In the genomic region with DNA sequence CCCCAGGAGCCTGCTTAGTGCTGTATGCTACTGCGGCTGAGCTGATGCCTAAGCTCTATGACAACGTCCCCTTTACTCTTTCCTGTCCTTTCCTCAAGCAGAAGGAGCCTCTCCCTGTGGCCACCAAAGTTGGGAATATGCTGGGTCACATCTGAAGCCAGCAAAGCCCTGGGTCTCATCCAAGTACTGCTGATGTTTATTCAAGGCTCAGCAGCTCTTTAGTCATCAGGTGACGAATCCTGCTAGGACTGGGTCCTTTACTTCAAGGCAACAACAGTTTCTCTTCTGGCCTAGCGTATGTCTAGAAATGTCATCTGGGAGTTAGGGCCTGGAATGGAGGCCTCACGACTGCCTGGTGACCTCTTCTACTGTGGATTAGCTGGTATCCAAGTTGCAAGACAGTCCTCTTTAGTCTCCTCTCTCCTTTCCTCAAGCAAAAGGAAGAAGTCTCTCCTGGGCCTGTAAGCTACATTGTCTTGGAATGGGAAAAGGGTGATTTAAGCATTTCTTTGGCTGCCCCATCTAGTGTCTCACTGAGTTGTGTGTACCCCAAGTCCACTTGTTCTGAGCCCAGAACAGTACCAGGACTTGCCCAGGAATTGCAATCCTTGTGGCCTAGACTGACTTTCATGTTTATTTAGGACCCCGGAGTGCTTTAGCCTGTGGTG, we compare ENCODE assay signal across 13 cellular contexts.
DNase-seq lines count a peak whose midpoint lies in the region; ATAC-seq, FAIRE-seq and TF ChIP-seq lines count a peak whose summit lies in the region.
"Had no signal": no experiment of that assay in that cellular context is flagged by ENCODE, and none has a peak within 500 bp of the region (broad histone marks: within the 10 kb centered on the region; RNA-seq: fewer than 3 reads in every experiment).

No MANE protein-coding gene starts in this region.

- TF ChIP-seq CTCF in A549 (IDR thresholded peaks at IDR 0.05) (no peak), cardiac fibroblast (IDR thresholded peaks at IDR 0.05; ENCODE audit: low read depth, low read length) (no peak), HepG2 (CRISPR knock-in tag; IDR thresholded peaks at IDR 0.05) (no peak), left ventricle myocardium inferior (IDR thresholded peaks at IDR 0.05; ENCODE audit: borderline replicate concordance) (no peak), neural progenitor cell (IDR thresholded peaks at IDR 0.05) (no peak)

- WGBS in A549 (ENCODE audit: missing lambda C conversion rate), result 29% methylated on average over 6 of the region's 6 CpGs
- 37% methylated on average over 5 of the region's 6 CpGs for WGBS in HepG2 (ENCODE audit: low lambda C conversion rate)

- H3K4me2 ChIP-seq in A549 (peak overlapping the region; percentile 56), HepG2 (ENCODE audit: low read depth, low read length) (no peak overlapping the region), neural progenitor cell (no peak overlapping the region)

- in situ Hi-C loops in HepG2 (cut with HindIII; ENCODE audit: extremely low pct_ligation_motif_present, low pct_unique_long_range_greater_than_20kb), result no loop called here

- TF ChIP-seq POLR2A in A549 (IDR thresholded peaks at IDR 0.05; ENCODE audit: low read length) (no peak), HepG2 (IDR thresholded peaks at IDR 0.05; ENCODE audit: insufficient read depth in 1 of 2, low read depth in 2 of 2, low read length in 2 of 2) (no peak)

- peaks cover 18% of the 10 kb centered on the region for H3K4me1 ChIP-seq in A549
- H3K4me1 ChIP-seq in HepG2 (ENCODE audit: insufficient read depth, low read length), result no peaks in the 10 kb centered on the region
- no peaks in the 10 kb centered on the region for H3K4me1 ChIP-seq in left ventricle myocardium inferior
- H3K4me1 ChIP-seq in neural progenitor cell, result no peaks in the 10 kb centered on the region

- no peaks in the 10 kb centered on the region for H3K27me3 ChIP-seq in HepG2 (ENCODE audit: control insufficient read depth in 1 of 2, insufficient read depth in 2 of 2, low read length in 2 of 2)
- H3K27me3 ChIP-seq in left ventricle myocardium inferior (ENCODE audit: low read depth), result no peaks in the 10 kb centered on the region
- no peaks in the 10 kb centered on the region for H3K27me3 ChIP-seq in neural progenitor cell
- H3K27me3 ChIP-seq: dorsolateral prefrontal cortex had no signal

- no TSS peak for BruUV-seq in HepG2 (replicated peaks; lab: Mats Ljungman, UMichigan)

- no peaks in the 10 kb centered on the region for H3K36me3 Mint-ChIP-seq in neural progenitor cell

- H3K9me3 Mint-ChIP-seq in neural progenitor cell, result peaks cover 5% of the 10 kb centered on the region
- H3K9me3 Mint-ChIP-seq: activated T-helper 2 cell treated with anti-CD3 and anti-CD28 coated beads, Interferon-gamma antibody, Interleukin-2, Interleukin-4, amounts not matched to agents 10 μg/mL and 5 μg/mL and 100 μg/mL, durations not matched to agents 14 hours and 24 hours and 36 hours had no signal

- no peaks in the 10 kb centered on the region for H4K20me1 ChIP-seq in HepG2 (ENCODE audit: insufficient read depth, low read length)
- H4K20me1 ChIP-seq in neural progenitor cell (ENCODE audit: low read depth), result no peaks in the 10 kb centered on the region

- POLR2A ChIA-PET in A549 (lab: Yijun Ruan, JAX), result interaction anchor here (1.1 kb wide), 1 partner anchor 22 kb away, joined by 3 read pairs; no protein-coding TSS in a partner anchor
- POLR2A ChIA-PET in HepG2 (lab: Yijun Ruan, JAX), result no interaction called here

- TF ChIP-seq EP300 in A549 (IDR thresholded peaks at IDR 0.05) (no peak), HepG2 (IDR thresholded peaks at IDR 0.05; ENCODE audit: low read depth in 2 of 2, low read length in 2 of 2) (no peak), HepG2 (CRISPR knock-in tag; IDR thresholded peaks at IDR 0.05; ENCODE audit: borderline replicate concordance) (no peak)

- TF ChIP-seq RAD21 in A549 (conservative IDR thresholded peaks at IDR 0.05 in 1 of 2, IDR thresholded peaks at IDR 0.05 in 1 of 2) (peak in 1 of 2 experiments; percentile 26; a peak in 1 of 5 replicates), HepG2 (CRISPR knock-in tag; IDR thresholded peaks at IDR 0.05) (no peak)

- CTCF ChIA-PET in A549 (lab: Yijun Ruan, JAX) (interaction anchor here (0.6 to 1.2 kb wide), 2 partner anchors 17 to 27 kb away, joined by 3 to 4 read pairs; no protein-coding TSS in a partner anchor), HepG2 (lab: Yijun Ruan, JAX; ENCODE audit: low intra/inter-chr PET ratio, low total read pairs) (no interaction called here)

- H3K9me3 ChIP-seq in A549 (no peaks in the 10 kb centered on the region), HepG2 (ENCODE audit: low read length) (no peaks in the 10 kb centered on the region), left ventricle myocardium inferior (replicated peaks) (no peaks in the 10 kb centered on the region), neural progenitor cell (ENCODE audit: low read depth) (no peaks in the 10 kb centered on the region)

- no peak overlapping the region for H3K4me3 Mint-ChIP-seq in neural progenitor cell
- H3K4me3 Mint-ChIP-seq: activated B cell treated with CpG ODN at 0.5 μM for 24 hours, nephron progenitor cell had no signal

- no peaks in the 10 kb centered on the region for H3F3A ChIP-seq in neural progenitor cell (ENCODE audit: low read depth)

- no peaks in the 10 kb centered on the region for H3K4me1 Mint-ChIP-seq in neural progenitor cell
- H3K4me1 Mint-ChIP-seq: activated B cell treated with CpG ODN at 0.5 μM for 24 hours, nephron progenitor cell had no signal

- H3K27ac ChIP-seq in A549 (peak overlapping the region; percentile 72 to 75), HepG2 (ENCODE audit: extremely low read length, insufficient read depth, low read length) (no peak overlapping the region), left ventricle myocardium inferior (replicated peaks) (no peak overlapping the region), neural progenitor cell (no peak overlapping the region)

- H3K36me3 ChIP-seq in HepG2 (replicated peaks in 1 of 2; ENCODE audit: control insufficient read depth in 1 of 2, insufficient read depth in 2 of 2, low read length in 2 of 2) (no peaks in the 10 kb centered on the region), left ventricle myocardium inferior (no peaks in the 10 kb centered on the region), neural progenitor cell (no peaks in the 10 kb centered on the region)

- H3K4me3 ChIP-seq in A549 (no peak overlapping the region), cardiac fibroblast (replicated peaks in 1 of 2; ENCODE audit: low read depth in 2 of 2, low read length in 2 of 2) (no peak overlapping the region), HepG2 (replicated peaks in 1 of 3; ENCODE audit: insufficient read depth in 1 of 3, low read depth in 2 of 3, low read length in 3 of 3) (no peak overlapping the region), left ventricle myocardium inferior (no peak overlapping the region), neural progenitor cell (no peak overlapping the region)
- H3K4me3 ChIP-seq: dorsolateral prefrontal cortex had no signal

- peak; percentile 96 to 99 for ATAC-seq in A549
- ATAC-seq in HepG2, result peak; percentile 43

- H3K27ac Mint-ChIP-seq in neural progenitor cell, result no peak overlapping the region
- H3K27ac Mint-ChIP-seq: activated B cell treated with CpG ODN at 0.5 μM for 24 hours; activated T-helper 2 cell treated with anti-CD3 and anti-CD28 coated beads, Interferon-gamma antibody, Interleukin-2, Interleukin-4, amounts not matched to agents 10 μg/mL and 5 μg/mL and 100 μg/mL, durations not matched to agents 14 hours and 24 hours and 36 hours; nephron progenitor cell had no signal

- intact Hi-C loops in HepG2 (cut with micrococcal nuclease; ENCODE audit: unreplicated experiment) (no loop called here), left ventricle myocardium inferior (cut with micrococcal nuclease) (no loop called here)

- DNase-seq in A549 (ENCODE audit: low read depth in 1 of 2, low spot score in 1 of 2), result peak; percentile 67 to 81
- DNase-seq in HT1080 (ENCODE audit: low read depth), result peak; percentile 85
- DNase-seq in cardiac fibroblast (ENCODE audit: low read depth in 2 of 2), result peak; percentile 38 to 91
- DNase-seq in HepG2 (ENCODE audit: low spot score), result peak; percentile 13
- DNase-seq in islet precursor cell, result no peak
- no peak for DNase-seq in left ventricle myocardium inferior
- no peak for DNase-seq in neural progenitor cell (ENCODE audit: low spot score)
- no peak for DNase-seq in T-helper 2 cell
- DNase-seq: activated B cell treated with CpG ODN at 0.5 μM for 24 hours, dorsolateral prefrontal cortex, NCI-H2029, nephron progenitor cell had no signal

- FAIRE-seq in A549 (lab: Jason Lieb, UNC) (peak; percentile 96), HepG2 (lab: Jason Lieb, UNC) (no peak)

- H3K79me2 ChIP-seq in HepG2 (ENCODE audit: insufficient read depth, low read length), result no peaks in the 10 kb centered on the region
- H3K79me2 ChIP-seq in neural progenitor cell (ENCODE audit: low read depth), result no peaks in the 10 kb centered on the region

- H3K9ac ChIP-seq in HepG2 (ENCODE audit: insufficient read depth, low read depth, low read length) (no peak overlapping the region), neural progenitor cell (no peak overlapping the region)

- H2AFZ ChIP-seq in HepG2 (ENCODE audit: low read length), result no peak overlapping the region
- H2AFZ ChIP-seq in neural progenitor cell (replicated peaks), result no peak overlapping the region

- no peaks in the 10 kb centered on the region for H3K27me3 Mint-ChIP-seq in neural progenitor cell (ENCODE audit: insufficient read depth, low read depth)
- H3K27me3 Mint-ChIP-seq: activated B cell treated with CpG ODN at 0.5 μM for 24 hours had no signal

TF ChIP-seq in A549, 52 proteins besides CTCF, POLR2A, EP300 and RAD21 (continues in another document):
- TF ChIP-seq ZSCAN20 (CRISPR knock-in tag; IDR thresholded peaks at IDR 0.05), result no peak
- TF ChIP-seq, protein P1, sequence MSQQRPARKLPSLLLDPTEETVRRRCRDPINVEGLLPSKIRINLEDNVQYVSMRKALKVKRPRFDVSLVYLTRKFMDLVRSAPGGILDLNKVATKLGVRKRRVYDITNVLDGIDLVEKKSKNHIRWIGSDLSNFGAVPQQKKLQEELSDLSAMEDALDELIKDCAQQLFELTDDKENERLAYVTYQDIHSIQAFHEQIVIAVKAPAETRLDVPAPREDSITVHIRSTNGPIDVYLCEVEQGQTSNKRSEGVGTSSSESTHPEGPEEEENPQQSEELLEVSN (IDR thresholded peaks at IDR 0.05; ENCODE audit: borderline replicate concordance, low read depth), result no peak

Comparison
In these comparisons a context has a peak if more than half of its experiments do, and no peak if none do; other contexts are left out.
1. DNase-seq: peak in A549 (2 of 2), HT1080 (single experiment), cardiac fibroblast (2 of 2) and HepG2 (single experiment); none in islet precursor cell (single experiment), left ventricle myocardium inferior (single experiment), neural progenitor cell (single experiment) and T-helper 2 cell (0 of 5).
2. H3K27ac ChIP-seq: peak in A549 (2 of 2); none in HepG2 (single experiment), left ventricle myocardium inferior (single experiment) and neural progenitor cell (single experiment).